1 cellular context compared by ENCODE assay signal in the genomic region with DNA sequence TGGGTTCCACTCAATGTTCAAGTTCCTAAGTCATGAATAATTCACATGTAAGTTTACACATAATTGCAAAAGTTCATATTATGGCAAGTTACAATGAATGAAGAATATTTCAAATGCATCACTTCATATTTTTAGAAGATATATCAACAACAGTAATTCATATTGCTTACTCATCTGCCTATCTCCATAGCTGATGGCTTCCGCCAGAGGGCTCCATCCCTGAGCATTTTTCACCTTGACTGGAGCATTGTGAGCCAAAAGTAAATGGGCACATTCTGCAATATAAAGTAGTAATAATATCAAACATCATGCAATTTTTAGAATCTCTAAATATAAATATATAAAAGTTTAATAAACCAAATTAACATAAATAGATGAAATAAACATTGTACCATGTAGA.
TF ChIP-seq lines count a peak whose summit lies in the region.

No MANE protein-coding gene starts in this region.

TF ChIP-seq in GM12878, 131 proteins besides CTCF, POLR2A, EP300 and RAD21:
- TF ChIP-seq, protein P1, sequence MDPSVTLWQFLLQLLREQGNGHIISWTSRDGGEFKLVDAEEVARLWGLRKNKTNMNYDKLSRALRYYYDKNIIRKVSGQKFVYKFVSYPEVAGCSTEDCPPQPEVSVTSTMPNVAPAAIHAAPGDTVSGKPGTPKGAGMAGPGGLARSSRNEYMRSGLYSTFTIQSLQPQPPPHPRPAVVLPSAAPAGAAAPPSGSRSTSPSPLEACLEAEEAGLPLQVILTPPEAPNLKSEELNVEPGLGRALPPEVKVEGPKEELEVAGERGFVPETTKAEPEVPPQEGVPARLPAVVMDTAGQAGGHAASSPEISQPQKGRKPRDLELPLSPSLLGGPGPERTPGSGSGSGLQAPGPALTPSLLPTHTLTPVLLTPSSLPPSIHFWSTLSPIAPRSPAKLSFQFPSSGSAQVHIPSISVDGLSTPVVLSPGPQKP (IDR thresholded peaks at IDR 0.05; ENCODE audit: low read depth, low read length): no peak
- TF ChIP-seq NR2C1 (IDR thresholded peaks at IDR 0.05): no peak
- TF ChIP-seq, protein P2, sequence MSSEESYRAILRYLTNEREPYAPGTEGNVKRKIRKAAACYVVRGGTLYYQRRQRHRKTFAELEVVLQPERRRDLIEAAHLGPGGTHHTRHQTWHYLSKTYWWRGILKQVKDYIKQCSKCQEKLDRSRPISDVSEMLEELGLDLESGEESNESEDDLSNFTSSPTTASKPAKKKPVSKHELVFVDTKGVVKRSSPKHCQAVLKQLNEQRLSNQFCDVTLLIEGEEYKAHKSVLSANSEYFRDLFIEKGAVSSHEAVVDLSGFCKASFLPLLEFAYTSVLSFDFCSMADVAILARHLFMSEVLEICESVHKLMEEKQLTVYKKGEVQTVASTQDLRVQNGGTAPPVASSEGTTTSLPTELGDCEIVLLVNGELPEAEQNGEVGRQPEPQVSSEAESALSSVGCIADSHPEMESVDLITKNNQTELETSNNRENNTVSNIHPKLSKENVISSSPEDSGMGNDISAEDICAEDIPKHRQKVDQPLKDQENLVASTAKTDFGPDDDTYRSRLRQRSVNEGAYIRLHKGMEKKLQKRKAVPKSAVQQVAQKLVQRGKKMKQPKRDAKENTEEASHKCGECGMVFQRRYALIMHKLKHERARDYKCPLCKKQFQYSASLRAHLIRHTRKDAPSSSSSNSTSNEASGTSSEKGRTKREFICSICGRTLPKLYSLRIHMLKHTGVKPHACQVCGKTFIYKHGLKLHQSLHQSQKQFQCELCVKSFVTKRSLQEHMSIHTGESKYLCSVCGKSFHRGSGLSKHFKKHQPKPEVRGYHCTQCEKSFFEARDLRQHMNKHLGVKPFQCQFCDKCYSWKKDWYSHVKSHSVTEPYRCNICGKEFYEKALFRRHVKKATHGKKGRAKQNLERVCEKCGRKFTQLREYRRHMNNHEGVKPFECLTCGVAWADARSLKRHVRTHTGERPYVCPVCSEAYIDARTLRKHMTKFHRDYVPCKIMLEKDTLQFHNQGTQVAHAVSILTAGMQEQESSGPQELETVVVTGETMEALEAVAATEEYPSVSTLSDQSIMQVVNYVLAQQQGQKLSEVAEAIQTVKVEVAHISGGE (CRISPR knock-in tag; IDR thresholded peaks at IDR 0.05): no peak
- TF ChIP-seq STAT1 (conservative IDR thresholded peaks at IDR 0.05): no peak
- TF ChIP-seq, protein P3, sequence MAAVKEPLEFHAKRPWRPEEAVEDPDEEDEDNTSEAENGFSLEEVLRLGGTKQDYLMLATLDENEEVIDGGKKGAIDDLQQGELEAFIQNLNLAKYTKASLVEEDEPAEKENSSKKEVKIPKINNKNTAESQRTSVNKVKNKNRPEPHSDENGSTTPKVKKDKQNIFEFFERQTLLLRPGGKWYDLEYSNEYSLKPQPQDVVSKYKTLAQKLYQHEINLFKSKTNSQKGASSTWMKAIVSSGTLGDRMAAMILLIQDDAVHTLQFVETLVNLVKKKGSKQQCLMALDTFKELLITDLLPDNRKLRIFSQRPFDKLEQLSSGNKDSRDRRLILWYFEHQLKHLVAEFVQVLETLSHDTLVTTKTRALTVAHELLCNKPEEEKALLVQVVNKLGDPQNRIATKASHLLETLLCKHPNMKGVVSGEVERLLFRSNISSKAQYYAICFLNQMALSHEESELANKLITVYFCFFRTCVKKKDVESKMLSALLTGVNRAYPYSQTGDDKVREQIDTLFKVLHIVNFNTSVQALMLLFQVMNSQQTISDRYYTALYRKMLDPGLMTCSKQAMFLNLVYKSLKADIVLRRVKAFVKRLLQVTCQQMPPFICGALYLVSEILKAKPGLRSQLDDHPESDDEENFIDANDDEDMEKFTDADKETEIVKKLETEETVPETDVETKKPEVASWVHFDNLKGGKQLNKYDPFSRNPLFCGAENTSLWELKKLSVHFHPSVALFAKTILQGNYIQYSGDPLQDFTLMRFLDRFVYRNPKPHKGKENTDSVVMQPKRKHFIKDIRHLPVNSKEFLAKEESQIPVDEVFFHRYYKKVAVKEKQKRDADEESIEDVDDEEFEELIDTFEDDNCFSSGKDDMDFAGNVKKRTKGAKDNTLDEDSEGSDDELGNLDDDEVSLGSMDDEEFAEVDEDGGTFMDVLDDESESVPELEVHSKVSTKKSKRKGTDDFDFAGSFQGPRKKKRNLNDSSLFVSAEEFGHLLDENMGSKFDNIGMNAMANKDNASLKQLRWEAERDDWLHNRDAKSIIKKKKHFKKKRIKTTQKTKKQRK (IDR thresholded peaks at IDR 0.05; ENCODE audit: low read depth, low read length): no peak
- no peak for TF ChIP-seq GABPA (IDR thresholded peaks at IDR 0.05; ENCODE audit: low read depth)
- TF ChIP-seq, protein P4, sequence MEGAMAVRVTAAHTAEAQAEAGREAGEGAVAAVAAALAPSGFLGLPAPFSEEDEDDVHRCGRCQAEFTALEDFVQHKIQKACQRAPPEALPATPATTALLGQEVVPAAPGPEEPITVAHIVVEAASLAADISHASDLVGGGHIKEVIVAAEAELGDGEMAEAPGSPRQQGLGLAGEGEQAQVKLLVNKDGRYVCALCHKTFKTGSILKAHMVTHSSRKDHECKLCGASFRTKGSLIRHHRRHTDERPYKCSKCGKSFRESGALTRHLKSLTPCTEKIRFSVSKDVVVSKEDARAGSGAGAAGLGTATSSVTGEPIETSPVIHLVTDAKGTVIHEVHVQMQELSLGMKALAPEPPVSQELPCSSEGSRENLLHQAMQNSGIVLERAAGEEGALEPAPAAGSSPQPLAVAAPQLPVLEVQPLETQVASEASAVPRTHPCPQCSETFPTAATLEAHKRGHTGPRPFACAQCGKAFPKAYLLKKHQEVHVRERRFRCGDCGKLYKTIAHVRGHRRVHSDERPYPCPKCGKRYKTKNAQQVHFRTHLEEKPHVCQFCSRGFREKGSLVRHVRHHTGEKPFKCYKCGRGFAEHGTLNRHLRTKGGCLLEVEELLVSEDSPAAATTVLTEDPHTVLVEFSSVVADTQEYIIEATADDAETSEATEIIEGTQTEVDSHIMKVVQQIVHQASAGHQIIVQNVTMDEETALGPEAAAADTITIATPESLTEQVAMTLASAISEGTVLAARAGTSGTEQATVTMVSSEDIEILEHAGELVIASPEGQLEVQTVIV (IDR thresholded peaks at IDR 0.05; ENCODE audit: borderline replicate concordance, partially characterized antibody): no peak
